In the genomic region with DNA sequence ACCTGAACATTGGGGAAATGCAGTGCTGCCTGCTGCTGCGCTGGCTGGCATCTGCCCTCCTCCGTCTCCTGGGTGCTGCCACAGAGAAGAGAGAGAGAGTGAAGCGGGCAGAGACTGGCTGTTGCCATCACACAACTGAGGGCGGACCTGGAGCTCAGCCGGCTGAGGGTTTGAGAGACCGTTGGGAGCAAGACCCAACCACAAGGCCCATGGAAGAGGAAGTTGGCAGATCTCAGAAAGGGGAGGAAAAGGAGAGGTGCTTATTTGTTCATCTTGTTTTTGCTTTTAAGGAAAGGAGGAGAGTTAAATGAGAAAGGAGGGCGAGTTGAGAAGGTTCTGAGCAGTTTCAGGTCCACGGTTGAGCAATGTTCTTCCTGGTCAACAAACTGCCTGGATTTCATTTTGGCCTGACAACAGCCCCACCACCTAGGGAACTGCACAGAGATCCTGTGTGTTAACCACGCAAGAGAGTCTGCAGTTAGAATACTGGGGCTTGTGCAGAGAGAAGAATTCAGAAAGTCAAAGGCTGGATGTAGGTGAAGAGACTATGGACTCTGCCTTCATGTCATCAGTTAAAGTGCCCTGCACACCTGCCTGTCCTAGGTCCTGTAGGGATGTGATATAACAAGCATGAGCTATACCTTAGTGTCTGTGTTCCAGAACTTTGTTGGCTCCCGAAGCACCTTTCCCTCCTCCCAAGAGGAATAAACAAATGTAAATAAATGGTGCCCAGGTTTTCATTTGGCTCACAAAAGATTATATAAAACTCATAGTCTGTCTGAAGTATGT, we compare ENCODE assay signal across 13 cellular contexts.
A peak's percentile ranks its signal among the peaks of the same experiment; 100 is the strongest.
DNase-seq lines count a peak whose midpoint lies in the region; ATAC-seq and TF ChIP-seq lines count a peak whose summit lies in the region.
"Had no signal": no experiment of that assay in that cellular context is flagged by ENCODE, and none has a peak within 500 bp of the region (broad histone marks: within the 10 kb centered on the region; RNA-seq: fewer than 3 reads in every experiment).

No MANE protein-coding gene starts in this region.

- H3K4me1 Mint-ChIP-seq in chondrocyte (ENCODE audit: low read depth): peaks cover 74% of the 10 kb centered on the region

- no peaks in the 10 kb centered on the region for H3K27me3 ChIP-seq in trophoblast cell (ENCODE audit: insufficient read depth, low read length)

- no peak overlapping the region for H2BK12ac ChIP-seq in trophoblast cell (ENCODE audit: low read length)

- H3K9me3 ChIP-seq in trophoblast cell (ENCODE audit: insufficient read depth, low read depth, low read length): no peaks in the 10 kb centered on the region

- peaks cover 9% of the 10 kb centered on the region for H3K36me3 Mint-ChIP-seq in chondrocyte (ENCODE audit: low read depth)

- no peak overlapping the region for H3K18ac ChIP-seq in trophoblast cell (ENCODE audit: low read length)

- no peak overlapping the region for H4K8ac ChIP-seq in trophoblast cell (ENCODE audit: low read depth, low read length)

- H2AK5ac ChIP-seq in trophoblast cell (ENCODE audit: low read length): no peak overlapping the region

- H3K4me2 ChIP-seq in trophoblast cell (ENCODE audit: low read length): no peak overlapping the region

- no peaks in the 10 kb centered on the region for H3K79me1 ChIP-seq in trophoblast cell (ENCODE audit: low read length)

- H3K14ac ChIP-seq in trophoblast cell (ENCODE audit: low read length): no peak overlapping the region

- ATAC-seq in GM19395 (IDR thresholded peaks at IDR 0.05; ENCODE audit: unreplicated experiment): no peak
- ATAC-seq: effector memory CD8-positive, alpha-beta T cell had no signal

- H3K27ac Mint-ChIP-seq in chondrocyte (ENCODE audit: unreplicated experiment): no peak overlapping the region
- H3K27ac Mint-ChIP-seq: effector memory CD8-positive, alpha-beta T cell had no signal

- H3K4me3 Mint-ChIP-seq in chondrocyte (ENCODE audit: unreplicated experiment): peak overlapping the region; percentile 31
- H3K4me3 Mint-ChIP-seq: effector memory CD8-positive, alpha-beta T cell had no signal

- no peak overlapping the region for H2BK120ac ChIP-seq in trophoblast cell (ENCODE audit: insufficient read depth, low read length, poor library complexity)

- no peaks in the 10 kb centered on the region for H3K27me3 Mint-ChIP-seq in chondrocyte (ENCODE audit: low read depth)
- H3K27me3 Mint-ChIP-seq: effector memory CD8-positive, alpha-beta T cell had no signal

- H2BK5ac ChIP-seq in trophoblast cell (ENCODE audit: low read depth, low read length, poor library complexity): no peak overlapping the region

- DNase-seq in GF-D8 (lab: John Stamatoyannopoulos, UW) (peak; percentile 87), MV-4-11 (lab: John Stamatoyannopoulos, UW) (peak; percentile 98), chondrocyte (ENCODE audit: low spot score) (no peak), trophoblast cell (no peak), NCI-H345 (lab: John Stamatoyannopoulos, UW) (no peak), NCI-H187 (lab: John Stamatoyannopoulos, UW) (no peak)
- DNase-seq in activated CD4-positive, CD25-positive, alpha-beta regulatory T cell treated with anti-CD3 and anti-CD28 coated beads, Interleukin-2, amount 50 U/mL, for 72 hours: no peak
- DNase-seq: activated naive CD4-positive, alpha-beta T cell treated with anti-CD3 and anti-CD28 coated beads, Interleukin-2, amount 50 U/mL, for 16 hours; DMS79 treated with DMSO at 0.1 percent for 48 hours; effector memory CD8-positive, alpha-beta T cell; NCI-H82; stimulated activated CD4-positive, alpha-beta T cell treated with anti-CD3 and anti-CD28 coated beads, Interleukin-4, amount 100 ng/mL, for 4 hours had no signal

- H3K27ac ChIP-seq in trophoblast cell (ENCODE audit: low read depth, low read length): no peak overlapping the region

- no peak for TF ChIP-seq CTCF in chondrocyte (IDR thresholded peaks at IDR 0.05)

- 100% methylated on average over 1 of the region's 10 CpGs for WGBS in trophoblast cell (ENCODE audit: extremely low coverage, insufficient coverage, insufficient read length)

- peaks cover 3 to 4% of the 10 kb centered on the region in 2 experiments for H3K36me3 ChIP-seq in trophoblast cell (ENCODE audit: control insufficient read depth in 1 of 2, insufficient read depth in 2 of 2, low read length in 2 of 2)

- no peaks in the 10 kb centered on the region for H3K9me3 Mint-ChIP-seq in chondrocyte (ENCODE audit: low read depth)
- H3K9me3 Mint-ChIP-seq: effector memory CD8-positive, alpha-beta T cell had no signal

- no peak overlapping the region for H4K12ac ChIP-seq in trophoblast cell (ENCODE audit: low read depth, low read length)

- no peak overlapping the region for H3K4ac ChIP-seq in trophoblast cell (ENCODE audit: low read depth, low read length)

- peak overlapping the region; percentile 36 for H3K4me3 ChIP-seq in trophoblast cell (ENCODE audit: low read depth, low read length)

- no peak overlapping the region for H2AFZ ChIP-seq in trophoblast cell (ENCODE audit: insufficient read depth, low read length, poor library complexity)

- no peak overlapping the region for H3K9ac ChIP-seq in trophoblast cell (ENCODE audit: low read length)

- H3K79me2 ChIP-seq in trophoblast cell (ENCODE audit: control insufficient read depth, insufficient read depth, low read length, poor library complexity): no peaks in the 10 kb centered on the region

- peaks cover 0 to 2% of the 10 kb centered on the region in 2 experiments for H3K4me1 ChIP-seq in trophoblast cell (ENCODE audit: control insufficient read depth in 1 of 2, insufficient read depth in 2 of 2, low read length in 2 of 2)

- no peak overlapping the region for H4K91ac ChIP-seq in trophoblast cell (ENCODE audit: low read depth, low read length)

- H3K23ac ChIP-seq in trophoblast cell (ENCODE audit: low read length): no peak overlapping the region

Comparison
In these comparisons a context has a peak if more than half of its experiments do, and no peak if none do; other contexts are left out.
1. DNase-seq: peak in GF-D8 (single experiment) and MV-4-11 (single experiment); none in chondrocyte (single experiment), trophoblast cell (0 of 2), NCI-H345 (single experiment), activated CD4-positive, CD25-positive, alpha-beta regulatory T cell treated with anti-CD3 and anti-CD28 coated beads, Interleukin-2, amount 50 U/mL, for 72 hours (single experiment) and NCI-H187 (0 of 2).